Comparison of ENCODE assay signal across 1 cellular context in genomic region chr15:62389887-62390792, GRCh38.
A peak's percentile ranks its signal among the peaks of the same experiment; 100 is the strongest.
TF ChIP-seq lines count a peak whose summit lies in the region.

TLN2 (plus strand) TSS chr15:62390550.

TF ChIP-seq in H1, 55 proteins besides CTCF, POLR2A, EP300 and RAD21 (continued from another document):
- TF ChIP-seq HDAC2 (IDR thresholded peaks at IDR 0.05; ENCODE audit: borderline replicate concordance in 1 of 2, low read depth in 2 of 2, low read length in 2 of 2) (peak in 1 of 2 experiments; percentile 21; a peak in 1 of 4 replicates), SP1 (IDR thresholded peaks at IDR 0.05; ENCODE audit: low read depth, low read length) (no peak), TEAD4 (IDR thresholded peaks at IDR 0.05; ENCODE audit: low read depth, low read length) (no peak), RNF2 (IDR thresholded peaks at IDR 0.05; ENCODE audit: borderline replicate concordance, low read depth, low read length, missing control alignments, poor library complexity, severe bottlenecking) (no peak), RBBP5 (IDR thresholded peaks at IDR 0.05; ENCODE audit: borderline replicate concordance, low read depth, low read length) (peak; percentile 96), SIX5 (IDR thresholded peaks at IDR 0.05; ENCODE audit: low read depth, low read length) (no peak), TCF12 (IDR thresholded peaks at IDR 0.05; ENCODE audit: low read depth, low read length) (no peak), POU5F1 (IDR thresholded peaks at IDR 0.05; ENCODE audit: low read depth, low read length) (no peak), SP2 (IDR thresholded peaks at IDR 0.05; ENCODE audit: low read length) (no peak), CHD2 (IDR thresholded peaks at IDR 0.05; ENCODE audit: low read length) (no peak), GTF2F1 (IDR thresholded peaks at IDR 0.05; ENCODE audit: borderline replicate concordance, low read depth, low read length) (no peak), JUND (IDR thresholded peaks at IDR 0.05; ENCODE audit: low read length) (no peak), BACH1 (IDR thresholded peaks at IDR 0.05; ENCODE audit: low read length) (peak; percentile 33), CTBP2 (IDR thresholded peaks at IDR 0.05; ENCODE audit: borderline replicate concordance, insufficient read depth, insufficient read length, low read length) (no peak), E2F6 (IDR thresholded peaks at IDR 0.05) (no peak), TBP (IDR thresholded peaks at IDR 0.05; ENCODE audit: low read depth, low read length) (peak; percentile 70; the same call in 1 of the 2 replicates), USF2 (IDR thresholded peaks at IDR 0.05; ENCODE audit: low read length) (no peak), JUN (IDR thresholded peaks at IDR 0.05; ENCODE audit: low read depth, low read length) (no peak), CBX8 (IDR thresholded peaks at IDR 0.05; ENCODE audit: borderline replicate concordance, low read depth, low read length) (no peak), SRF (IDR thresholded peaks at IDR 0.05; ENCODE audit: low read depth, low read length) (peak; percentile 68), SP4 (IDR thresholded peaks at IDR 0.05; ENCODE audit: low read length) (no peak), ZNF274 (IDR thresholded peaks at IDR 0.05; ENCODE audit: borderline replicate concordance, extremely low read depth, low read length) (no peak), SIN3A (conservative IDR thresholded peaks at IDR 0.05 in 1 of 2, IDR thresholded peaks at IDR 0.05 in 1 of 2; ENCODE audit: low read depth in 1 of 2, low read length in 2 of 2) (peak; percentile 5 to 77; a peak in 2 of 4 replicates), MAFK (IDR thresholded peaks at IDR 0.05; ENCODE audit: low read depth, low read length) (no peak), CEBPB (IDR thresholded peaks at IDR 0.05; ENCODE audit: low read depth, low read length) (no peak), YY1 (IDR thresholded peaks at IDR 0.05; ENCODE audit: low read depth, low read length) (no peak), HDAC6 (IDR thresholded peaks at IDR 0.05; ENCODE audit: low read depth, low read length) (no peak), RXRA (IDR thresholded peaks at IDR 0.05; ENCODE audit: insufficient read depth, low read depth, low read length) (no peak), CBX5 (IDR thresholded peaks at IDR 0.05; ENCODE audit: low read depth, low read length) (no peak), BRCA1 (IDR thresholded peaks at IDR 0.05; ENCODE audit: low read depth, low read length) (no peak), ASH2L (IDR thresholded peaks at IDR 0.05; ENCODE audit: low read length) (peak; percentile 80), KDM1A (IDR thresholded peaks at IDR 0.05; ENCODE audit: borderline replicate concordance, low read length) (no peak), TAF1 (IDR thresholded peaks at IDR 0.05; ENCODE audit: low read depth, low read length) (peak; percentile 87), NANOG (IDR thresholded peaks at IDR 0.05; ENCODE audit: insufficient read depth, low read depth, low read length, poor library complexity, severe bottlenecking) (no peak), SIRT6 (IDR thresholded peaks at IDR 0.05; ENCODE audit: low read length) (no peak), NRF1 (IDR thresholded peaks at IDR 0.05; ENCODE audit: low read depth, low read length) (no peak), EGR1 (IDR thresholded peaks at IDR 0.05; ENCODE audit: borderline replicate concordance, low read depth, low read length) (no peak), CREB1 (IDR thresholded peaks at IDR 0.05) (peak; percentile 93), ATF3 (IDR thresholded peaks at IDR 0.05; ENCODE audit: insufficient read depth, low read depth, low read length) (peak; percentile 48; the same call in 1 of the 2 replicates), FOSL1 (IDR thresholded peaks at IDR 0.05; ENCODE audit: insufficient read depth, low read depth, low read length) (no peak), POLR2AphosphoS5 (IDR thresholded peaks at IDR 0.05; ENCODE audit: low read depth, low read length) (peak; percentile 90), RFX5 (IDR thresholded peaks at IDR 0.05; ENCODE audit: borderline replicate concordance, low read depth, low read length) (no peak), GABPA (IDR thresholded peaks at IDR 0.05; ENCODE audit: borderline replicate concordance, insufficient read depth, low read length) (peak; percentile 64; the same call in 1 of the 2 replicates), CHD7 (IDR thresholded peaks at IDR 0.05; ENCODE audit: insufficient replicate concordance, low read length) (no peak), SUZ12 (IDR thresholded peaks at IDR 0.05; ENCODE audit: low read length) (no peak), PHF8 (conservative IDR thresholded peaks at IDR 0.05; ENCODE audit: low read depth, low read length) (peak; percentile 100), ATF2 (IDR thresholded peaks at IDR 0.05; ENCODE audit: low read length) (no peak)
